In genomic region chr5:148884339-148885020, GRCh38 we compare ENCODE assay signal across 3 cellular contexts.
TF ChIP-seq lines count a peak whose summit lies in the region.

No MANE protein-coding gene starts in this region.

TF ChIP-seq in SK-N-SH, 30 proteins besides CTCF, POLR2A, EP300 and RAD21 (continues in another document):
- TF ChIP-seq SMC3 (IDR thresholded peaks at IDR 0.05; ENCODE audit: low read depth, low read length) (no peak), MAX (IDR thresholded peaks at IDR 0.05; ENCODE audit: low read depth) (no peak), ELF1 (IDR thresholded peaks at IDR 0.05) (no peak), TEAD4 (IDR thresholded peaks at IDR 0.05; ENCODE audit: borderline replicate concordance, insufficient read depth) (no peak), GABPA (IDR thresholded peaks at IDR 0.05; ENCODE audit: low read depth) (no peak), JUND (IDR thresholded peaks at IDR 0.05) (no peak), REST (IDR thresholded peaks at IDR 0.05; ENCODE audit: low read depth, low read length) (no peak), TAF1 (IDR thresholded peaks at IDR 0.05; ENCODE audit: borderline replicate concordance, low read depth, low read length) (no peak), SIN3A (IDR thresholded peaks at IDR 0.05; ENCODE audit: borderline replicate concordance, low read depth, low read length) (no peak), CHD2 (IDR thresholded peaks at IDR 0.05; ENCODE audit: low read length, partially characterized antibody) (no peak), USF2 (IDR thresholded peaks at IDR 0.05; ENCODE audit: borderline replicate concordance, low read depth, low read length) (no peak), GATA2 (CRISPR knock-in tag; IDR thresholded peaks at IDR 0.05) (no peak), EZH2phosphoT487 (IDR thresholded peaks at IDR 0.05; ENCODE audit: borderline replicate concordance, low read depth) (no peak), POLR2AphosphoS5 (IDR thresholded peaks at IDR 0.05; ENCODE audit: low read depth, low read length) (no peak), FOXM1 (IDR thresholded peaks at IDR 0.05; ENCODE audit: low read depth) (no peak), PBX3 (IDR thresholded peaks at IDR 0.05) (no peak), NFIC (IDR thresholded peaks at IDR 0.05; ENCODE audit: borderline replicate concordance) (no peak), RFX5 (IDR thresholded peaks at IDR 0.05; ENCODE audit: low read length) (no peak)

TF ChIP-seq in SK-N-SH treated with all-trans-retinoic acid at 6 μM for 48 hours, 23 proteins besides CTCF, POLR2A, EP300 and RAD21:
- no peak for TF ChIP-seq ZC3H10 (CRISPR knock-in tag; IDR thresholded peaks at IDR 0.05)

TF ChIP-seq in IMR-90, 13 proteins besides CTCF, POLR2A, EP300 and RAD21:
- TF ChIP-seq BHLHE40 (IDR thresholded peaks at IDR 0.05; ENCODE audit: low read depth, low read length) (no peak), ELK1 (IDR thresholded peaks at IDR 0.05; ENCODE audit: borderline replicate concordance, low read depth, low read length) (no peak), MAZ (IDR thresholded peaks at IDR 0.05; ENCODE audit: borderline replicate concordance, low read depth, low read length) (no peak), CEBPB (IDR thresholded peaks at IDR 0.05; ENCODE audit: low read depth, low read length) (no peak), SMC3 (IDR thresholded peaks at IDR 0.05; ENCODE audit: low read depth, low read length) (no peak)
